ENCODE assay signal across 1 cellular context in genomic region chr14:21233457-21234076, GRCh38.
TF ChIP-seq lines count a peak whose summit lies in the region.

No MANE protein-coding gene starts in this region.

TF ChIP-seq in HCT116, 20 proteins besides CTCF, POLR2A, EP300 and RAD21 (continued from another document):
- TF ChIP-seq TCF7L2 (IDR thresholded peaks at IDR 0.05; ENCODE audit: borderline replicate concordance, extremely low read depth, insufficient read depth, insufficient read length) (no peak), CEBPB (IDR thresholded peaks at IDR 0.05; ENCODE audit: low read depth) (no peak), JUND (IDR thresholded peaks at IDR 0.05) (no peak), ELF1 (IDR thresholded peaks at IDR 0.05; ENCODE audit: borderline replicate concordance, low read depth) (no peak), EZH2phosphoT487 (IDR thresholded peaks at IDR 0.05; ENCODE audit: borderline replicate concordance) (no peak), SRF (IDR thresholded peaks at IDR 0.05; ENCODE audit: low read depth) (no peak), MAX (IDR thresholded peaks at IDR 0.05) (no peak), EZH2 (IDR thresholded peaks at IDR 0.05) (no peak), POLR2AphosphoS5 (IDR thresholded peaks at IDR 0.05; ENCODE audit: low read depth, low read length) (no peak), REST (IDR thresholded peaks at IDR 0.05; ENCODE audit: low read depth) (no peak), EGR1 (IDR thresholded peaks at IDR 0.05; ENCODE audit: low read depth) (no peak), YY1 (IDR thresholded peaks at IDR 0.05; ENCODE audit: extremely low read depth, insufficient replicate concordance, low read depth, low read length) (no peak), FOSL1 (IDR thresholded peaks at IDR 0.05; ENCODE audit: low read depth) (no peak), SP1 (IDR thresholded peaks at IDR 0.05; ENCODE audit: low read depth) (no peak)
- TF ChIP-seq, protein P1, sequence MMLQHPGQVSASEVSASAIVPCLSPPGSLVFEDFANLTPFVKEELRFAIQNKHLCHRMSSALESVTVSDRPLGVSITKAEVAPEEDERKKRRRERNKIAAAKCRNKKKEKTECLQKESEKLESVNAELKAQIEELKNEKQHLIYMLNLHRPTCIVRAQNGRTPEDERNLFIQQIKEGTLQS (IDR thresholded peaks at IDR 0.05) = no peak
- TF ChIP-seq, protein P2, sequence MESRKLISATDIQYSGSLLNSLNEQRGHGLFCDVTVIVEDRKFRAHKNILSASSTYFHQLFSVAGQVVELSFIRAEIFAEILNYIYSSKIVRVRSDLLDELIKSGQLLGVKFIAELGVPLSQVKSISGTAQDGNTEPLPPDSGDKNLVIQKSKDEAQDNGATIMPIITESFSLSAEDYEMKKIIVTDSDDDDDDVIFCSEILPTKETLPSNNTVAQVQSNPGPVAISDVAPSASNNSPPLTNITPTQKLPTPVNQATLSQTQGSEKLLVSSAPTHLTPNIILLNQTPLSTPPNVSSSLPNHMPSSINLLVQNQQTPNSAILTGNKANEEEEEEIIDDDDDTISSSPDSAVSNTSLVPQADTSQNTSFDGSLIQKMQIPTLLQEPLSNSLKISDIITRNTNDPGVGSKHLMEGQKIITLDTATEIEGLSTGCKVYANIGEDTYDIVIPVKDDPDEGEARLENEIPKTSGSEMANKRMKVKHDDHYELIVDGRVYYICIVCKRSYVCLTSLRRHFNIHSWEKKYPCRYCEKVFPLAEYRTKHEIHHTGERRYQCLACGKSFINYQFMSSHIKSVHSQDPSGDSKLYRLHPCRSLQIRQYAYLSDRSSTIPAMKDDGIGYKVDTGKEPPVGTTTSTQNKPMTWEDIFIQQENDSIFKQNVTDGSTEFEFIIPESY (IDR thresholded peaks at IDR 0.05; ENCODE audit: extremely low read depth, insufficient replicate concordance, low read length) = no peak
